ENCODE assay signal across 8 cellular contexts in the genomic region with DNA sequence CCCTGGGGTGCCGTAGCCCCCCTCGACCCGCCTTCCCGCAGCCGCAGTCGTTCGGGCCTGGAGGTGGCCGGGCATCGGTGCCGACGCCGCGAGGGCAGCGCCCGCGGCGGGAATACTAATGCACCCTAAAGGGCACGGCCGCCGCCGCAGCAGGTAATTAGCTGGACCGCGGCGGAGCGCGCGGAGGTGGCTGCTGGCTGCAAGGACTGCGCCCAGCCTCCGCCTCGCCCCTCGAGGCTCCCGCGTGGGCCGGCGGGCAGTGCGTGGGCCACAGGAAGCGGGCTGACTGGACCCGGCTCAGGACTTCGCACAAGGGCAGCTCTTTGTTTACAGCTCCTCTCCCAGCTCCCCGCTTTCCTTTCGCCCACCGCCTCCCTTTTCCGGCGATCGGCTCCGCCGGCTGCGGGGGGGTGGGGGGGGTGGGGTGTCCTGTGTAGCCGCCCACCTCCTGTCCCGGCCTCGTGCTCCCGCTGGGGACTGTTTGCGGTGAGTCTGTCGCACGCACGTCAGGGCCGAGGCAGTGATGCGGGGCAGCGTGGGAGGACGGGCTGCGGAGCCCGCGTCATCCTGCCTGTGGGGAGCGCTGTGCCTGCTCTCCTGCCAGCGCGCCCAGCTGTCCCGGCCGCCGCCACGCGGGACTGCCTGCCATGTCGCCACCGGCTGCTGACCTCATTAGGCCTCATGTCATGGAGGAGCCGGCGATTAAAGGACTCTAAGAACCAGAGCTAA. TPM values are rescaled to one million over a fixed set of nuclear protein-coding genes. Genes with fewer than 3 reads are reported as not detected.
DNase-seq lines count a peak whose midpoint lies in the region; ATAC-seq and TF ChIP-seq lines count a peak whose summit lies in the region.

No MANE protein-coding gene starts in this region.

- no peaks in the 10 kb centered on the region for H4K20me1 ChIP-seq in Karpas-422 (ENCODE audit: insufficient read depth, low read depth, low read length)

- DNase-seq in GM06990 (ENCODE audit: extremely low read depth, insufficient read length) = peak; percentile 87
- DNase-seq in MG63 = peak; percentile 24
- DNase-seq in cerebellar cortex (ENCODE audit: low spot score) = peak; percentile 25
- peak; percentile 35 for DNase-seq in kidney glomerular epithelial cell (lab: John Stamatoyannopoulos, UW)
- DNase-seq in stimulated activated CD4-positive, alpha-beta T cell treated with anti-CD3 and anti-CD28 coated beads, TNF-alpha, amount 100 ng/mL, for 24 hours (ENCODE audit: low read depth in 3 of 3) = peak in 2 of 3 experiments; percentile 3 to 35
- no peak for DNase-seq in NCI-H1048 (lab: John Stamatoyannopoulos, UW)
- DNase-seq in Karpas-422 = no peak

- H2AFZ ChIP-seq in Karpas-422 (ENCODE audit: low read length) = no peak overlapping the region

- peak; percentile 70 for ATAC-seq in GM21360 (IDR thresholded peaks at IDR 0.05; ENCODE audit: unreplicated experiment)

- H3K27me3 ChIP-seq in GM06990 (replicated peaks; ENCODE audit: control insufficient read depth, insufficient read depth, low read length) = no peaks in the 10 kb centered on the region
- no peaks in the 10 kb centered on the region for H3K27me3 ChIP-seq in MG63
- H3K27me3 ChIP-seq in Karpas-422 (ENCODE audit: low read length) = no peaks in the 10 kb centered on the region

- no peaks in the 10 kb centered on the region for H3K79me2 ChIP-seq in Karpas-422 (ENCODE audit: low read length)

- no peaks in the 10 kb centered on the region for H3K4me1 ChIP-seq in Karpas-422 (ENCODE audit: low read length)

- no peak overlapping the region for H3K4me2 ChIP-seq in Karpas-422 (ENCODE audit: low read depth, low read length, poor library complexity, severe bottlenecking)

- no peak overlapping the region for H3K27ac ChIP-seq in Karpas-422 (ENCODE audit: low read length)

- no peaks in the 10 kb centered on the region for H3K9me2 ChIP-seq in Karpas-422 (replicated peaks; ENCODE audit: insufficient read depth, low read length)

- H3K36me3 ChIP-seq in GM06990 (ENCODE audit: control insufficient read depth, insufficient read depth, low read length) = no peaks in the 10 kb centered on the region
- no peaks in the 10 kb centered on the region for H3K36me3 ChIP-seq in MG63
- H3K36me3 ChIP-seq in Karpas-422 (ENCODE audit: insufficient read depth, low read length) = no peaks in the 10 kb centered on the region

- no peak overlapping the region for H3K9ac ChIP-seq in Karpas-422 (ENCODE audit: low read length)

- H3K9me3 ChIP-seq in MG63 (no peaks in the 10 kb centered on the region), Karpas-422 (ENCODE audit: low read length) (no peaks in the 10 kb centered on the region)

- TF ChIP-seq CTCF in GM06990 (IDR thresholded peaks at IDR 0.05; ENCODE audit: insufficient read depth, low read length, poor library complexity, severe bottlenecking) = peak; percentile 20

- H3K4me3 ChIP-seq in GM06990 (replicated peaks; ENCODE audit: low read depth, low read length) (peak overlapping the region; percentile 33), MG63 (no peak overlapping the region), Karpas-422 (ENCODE audit: low read length) (no peak overlapping the region)

RNA-seq across cellular contexts. Expression of gene GRIK4, which starts 53.2 kb away (rescaled TPM):
- total RNA-seq in MG63 (2014; rRNA removed; shearing (Covaris generic); ENCODE audit: low replicate concordance) = not detected in 2 replicates
- not detected in 2 replicates for total RNA-seq in Karpas-422 (2014; rRNA removed; shearing (Covaris generic); ENCODE audit: low replicate concordance)

Comparison
In these comparisons a context has a peak if more than half of its experiments do, and no peak if none do; other contexts are left out.
1. DNase-seq: peak in GM06990 (single experiment), MG63 (single experiment), cerebellar cortex (single experiment), kidney glomerular epithelial cell (single experiment) and stimulated activated CD4-positive, alpha-beta T cell treated with anti-CD3 and anti-CD28 coated beads, TNF-alpha, amount 100 ng/mL, for 24 hours (2 of 3); none in NCI-H1048 (single experiment) and Karpas-422 (single experiment).